ENCODE assay signal across 24 cellular contexts in genomic region chr11:69472766-69473519, GRCh38. TPM values are rescaled to one million over a fixed set of nuclear protein-coding genes. Genes with fewer than 3 reads are reported as not detected.
A peak's percentile ranks its signal among the peaks of the same experiment; 100 is the strongest.
DNase-seq lines count a peak whose midpoint lies in the region; ATAC-seq and TF ChIP-seq lines count a peak whose summit lies in the region.
"Had no signal": no experiment of that assay in that cellular context is flagged by ENCODE, and none has a peak within 500 bp of the region (broad histone marks: within the 10 kb centered on the region; RNA-seq: fewer than 3 reads in every experiment).

No MANE protein-coding gene starts in this region.

- intact Hi-C loops in Right ventricle myocardium inferior (cut with DNase I) = no loop called here
- intact Hi-C loops in heart right ventricle (cut with DNase I) = no loop called here
- intact Hi-C loops in aorta (cut with DNase I) = no loop called here

- H3K4me3 ChIP-seq in heart right ventricle (no peak overlapping the region), aorta (ENCODE audit: low read length in 2 of 2) (no peak overlapping the region)
- H3K4me3 ChIP-seq: BLaER1 treated with 17β-estradiol and CSF1 and Interleukin-3, amounts not matched to agents 10 nM and 100 nM; GM23338; HAP-1 had no signal

- ATAC-seq in Right ventricle myocardium inferior = no peak
- no peak for ATAC-seq in heart right ventricle
- ATAC-seq in aorta (ENCODE audit: low FRiP score) = no peak
- ATAC-seq: GM23338, HepG2 had no signal

- 97 to 98% methylated on average over 10 of the region's 10 CpGs for WGBS in heart right ventricle, 2 donors
- 95 to 97% methylated on average over 10 of the region's 10 CpGs for WGBS in aorta, 2 donors

- H3K4me1 ChIP-seq in heart right ventricle (peaks cover 0 to 22% (median 0%) of the 10 kb centered on the region in 9 donors), aorta (ENCODE audit: control insufficient read depth in 1 of 2, insufficient read depth in 2 of 2, low read length in 2 of 2) (no peaks in the 10 kb centered on the region)
- H3K4me1 ChIP-seq: HAP-1 had no signal

- no peak overlapping the region for H3K4me3 Mint-ChIP-seq in chondrocyte (ENCODE audit: unreplicated experiment)
- H3K4me3 Mint-ChIP-seq: CD4-positive, alpha-beta memory T cell; GM23338 had no signal

- H3K4me1 Mint-ChIP-seq in chondrocyte (ENCODE audit: low read depth) = peaks cover 2% of the 10 kb centered on the region
- H3K4me1 Mint-ChIP-seq: CD4-positive, alpha-beta memory T cell had no signal

- H3K9me3 ChIP-seq in heart right ventricle = peaks cover 0 to 8% (median 0%) of the 10 kb centered on the region in 11 donors
- peaks cover 2% of the 10 kb centered on the region for H3K9me3 ChIP-seq in aorta (ENCODE audit: control insufficient read depth, low read length)
- H3K9me3 ChIP-seq: HAP-1, SK-N-SH had no signal

- no peaks in the 10 kb centered on the region for H3K36me3 ChIP-seq in heart right ventricle
- H3K36me3 ChIP-seq in aorta (ENCODE audit: control insufficient read depth in 1 of 2, insufficient read depth in 2 of 2, low read length in 1 of 2) = no peaks in the 10 kb centered on the region
- H3K36me3 ChIP-seq: BLaER1 treated with 17β-estradiol and CSF1 and Interleukin-3, amounts not matched to agents 10 nM and 100 nM; HAP-1 had no signal

- peaks cover 2% of the 10 kb centered on the region for H3K36me3 Mint-ChIP-seq in chondrocyte (ENCODE audit: low read depth)

- DNase-seq in Right ventricle myocardium inferior (ENCODE audit: missing footprints) = peak; percentile 9
- DNase-seq in heart right ventricle = no peak
- peak; percentile 38 for DNase-seq in chondrocyte (ENCODE audit: low spot score)
- DNase-seq in myocyte (ENCODE audit: low read depth) = peak; percentile 25
- DNase-seq in aorta = peak; percentile 16 to 52
- no peak for DNase-seq in GM10266 (ENCODE audit: extremely low spot score)
- no peak for DNase-seq in SKM-1 treated with dmso at 0.1 percent for 144 hours (lab: John Stamatoyannopoulos, UW; ENCODE audit: unreplicated experiment)
- DNase-seq in activated CD8-positive, alpha-beta memory T cell treated with anti-CD3 and anti-CD28 coated beads for 24 hours = no peak
- DNase-seq: 8988T; CD4-positive, alpha-beta memory T cell; KBM-7; NCI-H1092 treated with DMSO at 0.1 percent for 48 hours; NCI-H2081; NCI-H2171; NCI-H345; NCI-H524 treated with DMSO at 0.1 percent for 48 hours; NCI-H82; SHP77 treated with DMSO at 0.1 percent for 48 hours; SK-N-SH had no signal

- H3K27ac Mint-ChIP-seq in chondrocyte (ENCODE audit: unreplicated experiment) = no peak overlapping the region
- H3K27ac Mint-ChIP-seq: CD4-positive, alpha-beta memory T cell; GM23338 had no signal

- no peak for TF ChIP-seq CTCF in heart right ventricle (IDR thresholded peaks at IDR 0.05)
- TF ChIP-seq CTCF in chondrocyte (IDR thresholded peaks at IDR 0.05) = no peak
- TF ChIP-seq CTCF in GM10266 (IDR thresholded peaks at IDR 0.05; ENCODE audit: control insufficient read depth, insufficient read depth, low read depth, missing control alignments) = no peak

- peaks cover 3% of the 10 kb centered on the region for H3K9me3 Mint-ChIP-seq in chondrocyte (ENCODE audit: low read depth)

- H3K27ac ChIP-seq in heart right ventricle = no peak overlapping the region
- H3K27ac ChIP-seq in aorta (ENCODE audit: low read depth in 1 of 2, low read length in 2 of 2) = no peak overlapping the region
- H3K27ac ChIP-seq: BLaER1 treated with 17β-estradiol and CSF1 and Interleukin-3, amounts not matched to agents 10 nM and 100 nM had no signal

- peaks cover 6% of the 10 kb centered on the region for H3K27me3 Mint-ChIP-seq in chondrocyte (ENCODE audit: low read depth)

- H3K27me3 ChIP-seq in heart right ventricle (no peaks in the 10 kb centered on the region), aorta (ENCODE audit: control insufficient read depth in 1 of 2, insufficient read depth in 2 of 2, low read length in 1 of 2) (no peaks in the 10 kb centered on the region)
- H3K27me3 ChIP-seq: BLaER1 treated with 17β-estradiol and CSF1 and Interleukin-3, amounts not matched to agents 10 nM and 100 nM had no signal

RNA-seq across cellular contexts. Expression of gene LINC01488, which starts 8.5 kb away (rescaled TPM):
- 0.08 TPM for total RNA-seq in Right ventricle myocardium inferior
- under 1 TPM in 6 of 10 donors, not detected in 4; 0.12 to 0.23 (median 0.15) TPM for total RNA-seq in heart right ventricle
- under 1 TPM; 0.03 to 0.59 TPM for polyA plus RNA-seq in heart right ventricle
- total RNA-seq in chondrocyte = not detected in 3 replicates
- total RNA-seq in myocyte = not detected in 2 replicates
- polyA plus RNA-seq in myocyte (2012) = 0.03 TPM
- total RNA-seq in aorta = not detected
- not detected for polyA plus RNA-seq in aorta
- total RNA-seq: CD4-positive, alpha-beta memory T cell; Daoy; GM23338 had no signal
- polyA plus RNA-seq: CD4-positive, alpha-beta memory T cell; GM23338; SK-N-SH had no signal

Comparison
In these comparisons a context has a peak if more than half of its experiments do, and no peak if none do; other contexts are left out.
1. DNase-seq: peak in Right ventricle myocardium inferior (single experiment), chondrocyte (single experiment), myocyte (single experiment) and aorta (2 of 2); none in heart right ventricle (0 of 2), GM10266 (single experiment), SKM-1 treated with dmso at 0.1 percent for 144 hours (single experiment) and activated CD8-positive, alpha-beta memory T cell treated with anti-CD3 and anti-CD28 coated beads for 24 hours (single experiment).